Comparison of ENCODE assay signal across 1 cellular context in the genomic region with DNA sequence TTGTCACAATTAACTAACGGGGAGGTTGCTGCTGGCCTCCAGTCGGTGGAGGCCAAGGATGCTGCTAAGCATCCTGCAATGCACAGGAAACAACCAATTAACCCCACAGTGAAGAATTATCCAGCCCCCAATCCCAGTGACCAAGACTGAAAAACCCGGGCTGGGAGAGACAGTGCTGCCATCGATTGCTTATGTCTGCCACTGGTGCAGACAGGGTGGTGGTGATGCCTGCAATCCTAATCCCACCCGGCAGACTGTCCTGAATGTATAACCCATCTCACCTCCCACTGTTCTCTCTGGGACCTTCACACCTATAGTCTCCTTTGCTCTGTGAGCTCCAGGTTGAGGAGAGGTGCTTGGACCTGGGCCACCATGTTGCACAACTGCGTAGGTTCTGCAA.
TF ChIP-seq lines count a peak whose summit lies in the region.

No MANE protein-coding gene starts in this region.

TF ChIP-seq in HEK293, 187 proteins besides CTCF, POLR2A, EP300 and RAD21 (continued from another document):
- TF ChIP-seq, protein P1, sequence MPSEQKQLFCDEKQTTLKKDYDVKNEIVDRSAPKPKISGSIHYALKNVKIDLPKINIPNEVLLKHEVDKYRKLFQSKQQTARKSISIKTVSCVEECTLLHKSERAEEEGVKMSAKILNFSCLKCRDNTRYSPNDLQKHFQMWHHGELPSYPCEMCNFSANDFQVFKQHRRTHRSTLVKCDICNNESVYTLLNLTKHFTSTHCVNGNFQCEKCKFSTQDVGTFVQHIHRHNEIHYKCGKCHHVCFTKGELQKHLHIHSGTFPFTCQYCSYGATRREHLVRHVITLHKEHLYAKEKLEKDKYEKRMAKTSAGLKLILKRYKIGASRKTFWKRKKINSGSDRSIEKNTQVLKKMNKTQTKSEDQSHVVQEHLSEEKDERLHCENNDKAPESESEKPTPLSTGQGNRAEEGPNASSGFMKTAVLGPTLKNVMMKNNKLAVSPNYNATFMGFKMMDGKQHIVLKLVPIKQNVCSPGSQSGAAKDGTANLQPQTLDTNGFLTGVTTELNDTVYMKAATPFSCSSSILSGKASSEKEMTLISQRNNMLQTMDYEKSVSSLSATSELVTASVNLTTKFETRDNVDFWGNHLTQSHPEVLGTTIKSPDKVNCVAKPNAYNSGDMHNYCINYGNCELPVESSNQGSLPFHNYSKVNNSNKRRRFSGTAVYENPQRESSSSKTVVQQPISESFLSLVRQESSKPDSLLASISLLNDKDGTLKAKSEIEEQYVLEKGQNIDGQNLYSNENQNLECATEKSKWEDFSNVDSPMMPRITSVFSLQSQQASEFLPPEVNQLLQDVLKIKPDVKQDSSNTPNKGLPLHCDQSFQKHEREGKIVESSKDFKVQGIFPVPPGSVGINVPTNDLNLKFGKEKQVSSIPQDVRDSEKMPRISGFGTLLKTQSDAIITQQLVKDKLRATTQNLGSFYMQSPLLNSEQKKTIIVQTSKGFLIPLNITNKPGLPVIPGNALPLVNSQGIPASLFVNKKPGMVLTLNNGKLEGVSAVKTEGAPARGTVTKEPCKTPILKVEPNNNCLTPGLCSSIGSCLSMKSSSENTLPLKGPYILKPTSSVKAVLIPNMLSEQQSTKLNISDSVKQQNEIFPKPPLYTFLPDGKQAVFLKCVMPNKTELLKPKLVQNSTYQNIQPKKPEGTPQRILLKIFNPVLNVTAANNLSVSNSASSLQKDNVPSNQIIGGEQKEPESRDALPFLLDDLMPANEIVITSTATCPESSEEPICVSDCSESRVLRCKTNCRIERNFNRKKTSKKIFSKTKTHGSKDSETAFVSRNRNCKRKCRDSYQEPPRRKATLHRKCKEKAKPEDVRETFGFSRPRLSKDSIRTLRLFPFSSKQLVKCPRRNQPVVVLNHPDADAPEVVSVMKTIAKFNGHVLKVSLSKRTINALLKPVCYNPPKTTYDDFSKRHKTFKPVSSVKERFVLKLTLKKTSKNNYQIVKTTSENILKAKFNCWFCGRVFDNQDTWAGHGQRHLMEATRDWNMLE (tag by site-specific recombination; conservative IDR thresholded peaks at IDR 0.05; ENCODE audit: low read depth) = no peak
- TF ChIP-seq ZNF132 (tag by site-specific recombination; IDR thresholded peaks at IDR 0.05; ENCODE audit: borderline replicate concordance) = no peak
- no peak for TF ChIP-seq ZNF776 (tag by site-specific recombination; IDR thresholded peaks at IDR 0.05; ENCODE audit: borderline replicate concordance)
- peak; percentile 99 for TF ChIP-seq ZNF23 (tag by site-specific recombination; IDR thresholded peaks at IDR 0.05; ENCODE audit: borderline replicate concordance)
- peak; percentile 64 for TF ChIP-seq ZBTB17 (tag by site-specific recombination; IDR thresholded peaks at IDR 0.05)
